Comparison of ENCODE assay signal across 2 cellular contexts in the genomic region with DNA sequence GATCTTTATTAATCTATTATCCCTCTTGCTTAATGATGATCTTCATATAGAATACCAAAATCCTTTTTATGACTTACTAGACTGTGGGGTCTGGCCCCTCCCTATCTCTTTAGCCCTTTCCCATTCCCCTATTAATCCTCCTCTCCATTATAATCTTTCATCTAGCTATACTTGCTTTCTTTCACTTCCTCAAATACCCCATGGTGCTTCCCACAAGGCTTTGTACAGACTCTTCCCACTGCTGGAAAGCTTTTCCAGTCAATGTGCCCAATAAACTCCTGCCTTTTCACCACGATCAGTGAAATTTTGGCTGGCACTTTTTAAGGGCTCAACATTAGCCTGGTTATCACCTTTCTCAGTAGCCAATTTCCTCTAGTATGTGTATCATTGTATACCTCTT.
TF ChIP-seq lines count a peak whose summit lies in the region.

No MANE protein-coding gene starts in this region.

TF ChIP-seq in K562, 482 proteins besides CTCF, POLR2A, EP300 and RAD21:
- TF ChIP-seq GTF2E2 (tag; IDR thresholded peaks at IDR 0.05) = no peak
- TF ChIP-seq SPI1 (IDR thresholded peaks at IDR 0.05; ENCODE audit: borderline replicate concordance, low read depth, low read length) = 0 out of 2 replicates have a peak, but pooled peaks have one; percentile 30

TF ChIP-seq in HepG2, 621 proteins besides CTCF, POLR2A, EP300 and RAD21:
- TF ChIP-seq GRHL1 (CRISPR knock-in tag; conservative IDR thresholded peaks at IDR 0.05) (no peak), ZNF17 (CRISPR knock-in tag; IDR thresholded peaks at IDR 0.05) (no peak), RNF2 (conservative IDR thresholded peaks at IDR 0.05; ENCODE audit: low read depth) (no peak), SIX4 (CRISPR knock-in tag; IDR thresholded peaks at IDR 0.05) (no peak), E2F5 (CRISPR knock-in tag; conservative IDR thresholded peaks at IDR 0.05) (no peak), ZNF354B (CRISPR knock-in tag; IDR thresholded peaks at IDR 0.05) (no peak), SRSF1 (optimal IDR thresholded peaks at IDR 0.05; ENCODE audit: low read depth, low read length) (no peak)
TF ChIP-seq in HepG2: peak in this region for 0.
